In genomic region chr1:219817914-219818313, GRCh38 we compare ENCODE assay signal across 1 cellular context.
TF ChIP-seq lines count a peak whose summit lies in the region.

No MANE protein-coding gene starts in this region.

TF ChIP-seq in HEK293, 187 proteins besides CTCF, POLR2A, EP300 and RAD21 (continued from another document):
- TF ChIP-seq ZNF211 (tag by site-specific recombination; IDR thresholded peaks at IDR 0.05; ENCODE audit: low read depth), result no peak
- no peak for TF ChIP-seq ZSCAN18 (tag by site-specific recombination; IDR thresholded peaks at IDR 0.05)
- no peak for TF ChIP-seq ZNF175 (tag by site-specific recombination; IDR thresholded peaks at IDR 0.05)
- TF ChIP-seq PBX3 (CRISPR knock-in tag; IDR thresholded peaks at IDR 0.05), result no peak
TF ChIP-seq in HEK293: peak in this region for 7.
